ENCODE assay signal across 1 cellular context in genomic region chr19:12881172-12881808, GRCh38.
A peak's percentile ranks its signal among the peaks of the same experiment; 100 is the strongest.
TF ChIP-seq lines count a peak whose summit lies in the region.

A gene with protein sequence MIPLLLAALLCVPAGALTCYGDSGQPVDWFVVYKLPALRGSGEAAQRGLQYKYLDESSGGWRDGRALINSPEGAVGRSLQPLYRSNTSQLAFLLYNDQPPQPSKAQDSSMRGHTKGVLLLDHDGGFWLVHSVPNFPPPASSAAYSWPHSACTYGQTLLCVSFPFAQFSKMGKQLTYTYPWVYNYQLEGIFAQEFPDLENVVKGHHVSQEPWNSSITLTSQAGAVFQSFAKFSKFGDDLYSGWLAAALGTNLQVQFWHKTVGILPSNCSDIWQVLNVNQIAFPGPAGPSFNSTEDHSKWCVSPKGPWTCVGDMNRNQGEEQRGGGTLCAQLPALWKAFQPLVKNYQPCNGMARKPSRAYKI (minus strand): TSS chr19:12881449. CDS start chr19:12881375, 74 bp downstream.

TF ChIP-seq in K562, 482 proteins besides CTCF, POLR2A, EP300 and RAD21 (continued from another document and continues in another):
- TF ChIP-seq, protein P1, sequence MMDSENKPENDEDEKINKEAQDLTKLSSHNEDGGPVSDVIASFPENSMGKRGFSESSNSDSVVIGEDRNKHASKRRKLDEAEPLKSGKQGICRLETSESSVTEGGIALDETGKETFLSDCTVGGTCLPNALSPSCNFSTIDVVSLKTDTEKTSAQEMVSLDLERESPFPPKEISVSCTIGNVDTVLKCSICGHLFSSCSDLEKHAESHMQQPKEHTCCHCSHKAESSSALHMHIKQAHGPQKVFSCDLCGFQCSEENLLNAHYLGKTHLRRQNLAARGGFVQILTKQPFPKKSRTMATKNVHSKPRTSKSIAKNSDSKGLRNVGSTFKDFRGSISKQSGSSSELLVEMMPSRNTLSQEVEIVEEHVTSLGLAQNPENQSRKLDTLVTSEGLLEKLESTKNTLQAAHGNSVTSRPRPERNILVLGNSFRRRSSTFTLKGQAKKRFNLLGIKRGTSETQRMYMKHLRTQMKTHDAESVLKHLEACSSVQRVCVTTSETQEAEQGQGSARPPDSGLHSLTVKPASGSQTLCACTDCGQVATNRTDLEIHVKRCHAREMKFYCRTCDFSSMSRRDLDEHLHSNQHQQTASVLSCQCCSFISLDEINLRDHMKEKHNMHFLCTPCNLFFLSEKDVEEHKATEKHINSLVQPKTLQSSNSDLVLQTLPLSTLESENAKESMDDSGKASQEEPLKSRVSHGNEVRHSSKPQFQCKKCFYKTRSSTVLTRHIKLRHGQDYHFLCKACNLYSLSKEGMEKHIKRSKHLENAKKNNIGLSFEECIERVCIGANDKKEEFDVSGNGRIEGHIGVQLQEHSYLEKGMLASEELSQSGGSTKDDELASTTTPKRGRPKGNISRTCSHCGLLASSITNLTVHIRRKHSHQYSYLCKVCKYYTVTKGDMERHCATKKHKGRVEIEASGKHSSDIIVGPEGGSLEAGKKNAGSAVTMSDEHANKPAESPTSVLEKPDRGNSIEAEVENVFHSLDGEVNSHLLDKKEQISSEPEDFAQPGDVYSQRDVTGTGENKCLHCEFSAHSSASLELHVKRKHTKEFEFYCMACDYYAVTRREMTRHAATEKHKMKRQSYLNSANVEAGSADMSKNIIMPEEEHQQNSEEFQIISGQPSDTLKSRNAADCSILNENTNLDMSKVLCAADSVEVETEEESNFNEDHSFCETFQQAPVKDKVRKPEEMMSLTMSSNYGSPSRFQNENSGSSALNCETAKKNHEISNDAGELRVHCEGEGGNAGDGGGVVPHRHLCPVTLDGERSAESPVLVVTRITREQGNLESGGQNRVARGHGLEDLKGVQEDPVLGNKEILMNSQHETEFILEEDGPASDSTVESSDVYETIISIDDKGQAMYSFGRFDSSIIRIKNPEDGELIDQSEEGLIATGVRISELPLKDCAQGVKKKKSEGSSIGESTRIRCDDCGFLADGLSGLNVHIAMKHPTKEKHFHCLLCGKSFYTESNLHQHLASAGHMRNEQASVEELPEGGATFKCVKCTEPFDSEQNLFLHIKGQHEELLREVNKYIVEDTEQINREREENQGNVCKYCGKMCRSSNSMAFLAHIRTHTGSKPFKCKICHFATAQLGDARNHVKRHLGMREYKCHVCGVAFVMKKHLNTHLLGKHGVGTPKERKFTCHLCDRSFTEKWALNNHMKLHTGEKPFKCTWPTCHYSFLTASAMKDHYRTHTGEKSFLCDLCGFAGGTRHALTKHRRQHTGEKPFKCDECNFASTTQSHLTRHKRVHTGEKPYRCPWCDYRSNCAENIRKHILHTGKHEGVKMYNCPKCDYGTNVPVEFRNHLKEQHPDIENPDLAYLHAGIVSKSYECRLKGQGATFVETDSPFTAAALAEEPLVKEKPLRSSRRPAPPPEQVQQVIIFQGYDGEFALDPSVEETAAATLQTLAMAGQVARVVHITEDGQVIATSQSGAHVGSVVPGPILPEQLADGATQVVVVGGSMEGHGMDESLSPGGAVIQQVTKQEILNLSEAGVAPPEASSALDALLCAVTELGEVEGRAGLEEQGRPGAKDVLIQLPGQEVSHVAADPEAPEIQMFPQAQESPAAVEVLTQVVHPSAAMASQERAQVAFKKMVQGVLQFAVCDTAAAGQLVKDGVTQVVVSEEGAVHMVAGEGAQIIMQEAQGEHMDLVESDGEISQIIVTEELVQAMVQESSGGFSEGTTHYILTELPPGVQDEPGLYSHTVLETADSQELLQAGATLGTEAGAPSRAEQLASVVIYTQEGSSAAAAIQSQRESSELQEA (IDR thresholded peaks at IDR 0.05; ENCODE audit: low read depth), result no peak
- TF ChIP-seq SMAD4 (CRISPR knock-in tag; conservative IDR thresholded peaks at IDR 0.05) (0 out of 2 replicates have a peak, but pooled peaks have one; percentile 50), ZBTB2 (IDR thresholded peaks at IDR 0.05) (peak; percentile 51; the same call in 1 of the 2 replicates), U2AF1 (optimal IDR thresholded peaks at IDR 0.05; ENCODE audit: low read depth, low read length) (no peak), NFE2 (IDR thresholded peaks at IDR 0.05; ENCODE audit: low read depth) (no peak), LCOR (CRISPR knock-in tag; IDR thresholded peaks at IDR 0.05) (peak; percentile 81; the same call in 1 of the 2 replicates), ZNF347 (CRISPR knock-in tag; IDR thresholded peaks at IDR 0.05; ENCODE audit: low read depth) (no peak), PHB2 (IDR thresholded peaks at IDR 0.05; ENCODE audit: low read depth) (no peak), ZNF175 (CRISPR knock-in tag; IDR thresholded peaks at IDR 0.05; ENCODE audit: low read depth) (no peak), ZC3H4 (CRISPR knock-in tag; IDR thresholded peaks at IDR 0.05; ENCODE audit: borderline replicate concordance) (no peak), ZNF23 (CRISPR knock-in tag; IDR thresholded peaks at IDR 0.05) (no peak), CREB3 (tag; conservative IDR thresholded peaks at IDR 0.05; ENCODE audit: low read depth) (no peak), ZNF316 (IDR thresholded peaks at IDR 0.05) (no peak), POLR3A (IDR thresholded peaks at IDR 0.05; ENCODE audit: borderline replicate concordance, extremely low read depth, insufficient read depth, insufficient read length) (no peak), MEF2D (tag; conservative IDR thresholded peaks at IDR 0.05; ENCODE audit: low read depth) (no peak), CREBBP (IDR thresholded peaks at IDR 0.05; ENCODE audit: low read depth, low read length) (no peak), TEAD1 (CRISPR knock-in tag; IDR thresholded peaks at IDR 0.05) (peak in 1 of 2 experiments; percentile 77; a peak in 1 of 4 replicates), POLR2AphosphoS2 (IDR thresholded peaks at IDR 0.05; ENCODE audit: low read length) (no peak; the same call in 1 of the 2 replicates), FIP1L1 (IDR thresholded peaks at IDR 0.05; ENCODE audit: low read depth, low read length, poor library complexity, severe bottlenecking) (no peak), POU5F1 (IDR thresholded peaks at IDR 0.05; ENCODE audit: borderline replicate concordance, low read depth, low read length, partially characterized antibody) (no peak), ETV6 (IDR thresholded peaks at IDR 0.05; ENCODE audit: borderline replicate concordance in 1 of 2, low read depth in 2 of 2, low read length in 1 of 2) (no peak), ETV6 (CRISPR knock-in tag; IDR thresholded peaks at IDR 0.05; ENCODE audit: borderline replicate concordance) (no peak), ZNF384 (IDR thresholded peaks at IDR 0.05; ENCODE audit: low read depth, low read length) (peak; percentile 51; the same call in 1 of the 2 replicates), ARHGAP35 (IDR thresholded peaks at IDR 0.05; ENCODE audit: partially characterized antibody) (no peak), BRF2 (IDR thresholded peaks at IDR 0.05; ENCODE audit: borderline replicate concordance, insufficient read depth, insufficient read length) (no peak), SMARCB1 (IDR thresholded peaks at IDR 0.05; ENCODE audit: insufficient read length, low read depth) (no peak), MCM7 (IDR thresholded peaks at IDR 0.05) (no peak), TCF7L2 (IDR thresholded peaks at IDR 0.05; ENCODE audit: low read depth, low read length) (no peak), ZFP30 (CRISPR knock-in tag; IDR thresholded peaks at IDR 0.05; ENCODE audit: borderline replicate concordance) (no peak), LEF1 (IDR thresholded peaks at IDR 0.05) (no peak), TBP (optimal IDR thresholded peaks at IDR 0.05; ENCODE audit: low read depth, low read length) (peak; percentile 45), PHF20 (IDR thresholded peaks at IDR 0.05; ENCODE audit: partially characterized antibody) (peak; percentile 53), FUS (optimal IDR thresholded peaks at IDR 0.05; ENCODE audit: low read depth, low read length) (no peak), POLR2G (IDR thresholded peaks at IDR 0.05; ENCODE audit: low read depth, low read length) (peak; percentile 93), TEAD4 (IDR thresholded peaks at IDR 0.05; ENCODE audit: low read length) (no peak), TEAD4 (CRISPR knock-in tag; IDR thresholded peaks at IDR 0.05; ENCODE audit: borderline replicate concordance) (no peak), ZNF764 (CRISPR knock-in tag; IDR thresholded peaks at IDR 0.05; ENCODE audit: low read depth) (no peak)
- TF ChIP-seq, protein P2, sequence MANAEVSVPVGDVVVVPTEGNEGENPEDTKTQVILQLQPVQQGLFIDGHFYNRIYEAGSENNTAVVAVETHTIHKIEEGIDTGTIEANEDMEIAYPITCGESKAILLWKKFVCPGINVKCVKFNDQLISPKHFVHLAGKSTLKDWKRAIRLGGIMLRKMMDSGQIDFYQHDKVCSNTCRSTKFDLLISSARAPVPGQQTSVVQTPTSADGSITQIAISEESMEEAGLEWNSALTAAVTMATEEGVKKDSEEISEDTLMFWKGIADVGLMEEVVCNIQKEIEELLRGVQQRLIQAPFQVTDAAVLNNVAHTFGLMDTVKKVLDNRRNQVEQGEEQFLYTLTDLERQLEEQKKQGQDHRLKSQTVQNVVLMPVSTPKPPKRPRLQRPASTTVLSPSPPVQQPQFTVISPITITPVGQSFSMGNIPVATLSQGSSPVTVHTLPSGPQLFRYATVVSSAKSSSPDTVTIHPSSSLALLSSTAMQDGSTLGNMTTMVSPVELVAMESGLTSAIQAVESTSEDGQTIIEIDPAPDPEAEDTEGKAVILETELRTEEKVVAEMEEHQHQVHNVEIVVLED (CRISPR knock-in tag; IDR thresholded peaks at IDR 0.05), result no peak
- TF ChIP-seq, protein P3, sequence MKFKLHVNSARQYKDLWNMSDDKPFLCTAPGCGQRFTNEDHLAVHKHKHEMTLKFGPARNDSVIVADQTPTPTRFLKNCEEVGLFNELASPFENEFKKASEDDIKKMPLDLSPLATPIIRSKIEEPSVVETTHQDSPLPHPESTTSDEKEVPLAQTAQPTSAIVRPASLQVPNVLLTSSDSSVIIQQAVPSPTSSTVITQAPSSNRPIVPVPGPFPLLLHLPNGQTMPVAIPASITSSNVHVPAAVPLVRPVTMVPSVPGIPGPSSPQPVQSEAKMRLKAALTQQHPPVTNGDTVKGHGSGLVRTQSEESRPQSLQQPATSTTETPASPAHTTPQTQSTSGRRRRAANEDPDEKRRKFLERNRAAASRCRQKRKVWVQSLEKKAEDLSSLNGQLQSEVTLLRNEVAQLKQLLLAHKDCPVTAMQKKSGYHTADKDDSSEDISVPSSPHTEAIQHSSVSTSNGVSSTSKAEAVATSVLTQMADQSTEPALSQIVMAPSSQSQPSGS (CRISPR knock-in tag; IDR thresholded peaks at IDR 0.05), result no peak
- TF ChIP-seq, protein P4, sequence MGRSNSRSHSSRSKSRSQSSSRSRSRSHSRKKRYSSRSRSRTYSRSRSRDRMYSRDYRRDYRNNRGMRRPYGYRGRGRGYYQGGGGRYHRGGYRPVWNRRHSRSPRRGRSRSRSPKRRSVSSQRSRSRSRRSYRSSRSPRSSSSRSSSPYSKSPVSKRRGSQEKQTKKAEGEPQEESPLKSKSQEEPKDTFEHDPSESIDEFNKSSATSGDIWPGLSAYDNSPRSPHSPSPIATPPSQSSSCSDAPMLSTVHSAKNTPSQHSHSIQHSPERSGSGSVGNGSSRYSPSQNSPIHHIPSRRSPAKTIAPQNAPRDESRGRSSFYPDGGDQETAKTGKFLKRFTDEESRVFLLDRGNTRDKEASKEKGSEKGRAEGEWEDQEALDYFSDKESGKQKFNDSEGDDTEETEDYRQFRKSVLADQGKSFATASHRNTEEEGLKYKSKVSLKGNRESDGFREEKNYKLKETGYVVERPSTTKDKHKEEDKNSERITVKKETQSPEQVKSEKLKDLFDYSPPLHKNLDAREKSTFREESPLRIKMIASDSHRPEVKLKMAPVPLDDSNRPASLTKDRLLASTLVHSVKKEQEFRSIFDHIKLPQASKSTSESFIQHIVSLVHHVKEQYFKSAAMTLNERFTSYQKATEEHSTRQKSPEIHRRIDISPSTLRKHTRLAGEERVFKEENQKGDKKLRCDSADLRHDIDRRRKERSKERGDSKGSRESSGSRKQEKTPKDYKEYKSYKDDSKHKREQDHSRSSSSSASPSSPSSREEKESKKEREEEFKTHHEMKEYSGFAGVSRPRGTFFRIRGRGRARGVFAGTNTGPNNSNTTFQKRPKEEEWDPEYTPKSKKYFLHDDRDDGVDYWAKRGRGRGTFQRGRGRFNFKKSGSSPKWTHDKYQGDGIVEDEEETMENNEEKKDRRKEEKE (IDR thresholded peaks at IDR 0.05; ENCODE audit: borderline replicate concordance in 1 of 2, control insufficient read depth in 1 of 2, low read depth in 2 of 2, low read length in 1 of 2), result no peak
- TF ChIP-seq, protein P5, sequence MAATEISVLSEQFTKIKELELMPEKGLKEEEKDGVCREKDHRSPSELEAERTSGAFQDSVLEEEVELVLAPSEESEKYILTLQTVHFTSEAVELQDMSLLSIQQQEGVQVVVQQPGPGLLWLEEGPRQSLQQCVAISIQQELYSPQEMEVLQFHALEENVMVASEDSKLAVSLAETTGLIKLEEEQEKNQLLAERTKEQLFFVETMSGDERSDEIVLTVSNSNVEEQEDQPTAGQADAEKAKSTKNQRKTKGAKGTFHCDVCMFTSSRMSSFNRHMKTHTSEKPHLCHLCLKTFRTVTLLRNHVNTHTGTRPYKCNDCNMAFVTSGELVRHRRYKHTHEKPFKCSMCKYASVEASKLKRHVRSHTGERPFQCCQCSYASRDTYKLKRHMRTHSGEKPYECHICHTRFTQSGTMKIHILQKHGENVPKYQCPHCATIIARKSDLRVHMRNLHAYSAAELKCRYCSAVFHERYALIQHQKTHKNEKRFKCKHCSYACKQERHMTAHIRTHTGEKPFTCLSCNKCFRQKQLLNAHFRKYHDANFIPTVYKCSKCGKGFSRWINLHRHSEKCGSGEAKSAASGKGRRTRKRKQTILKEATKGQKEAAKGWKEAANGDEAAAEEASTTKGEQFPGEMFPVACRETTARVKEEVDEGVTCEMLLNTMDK (IDR thresholded peaks at IDR 0.05; ENCODE audit: borderline replicate concordance, insufficient read depth, low read depth, low read length, poor library complexity, severe bottlenecking), result no peak
